ENCODE assay signal across 9 cellular contexts in genomic region chr12:14892726-14893442, GRCh38. TPM values are rescaled to one million over a fixed set of nuclear protein-coding genes. Genes with fewer than 3 reads are reported as not detected.
DNase-seq lines count a peak whose midpoint lies in the region; ATAC-seq and TF ChIP-seq lines count a peak whose summit lies in the region.
"Had no signal": no experiment of that assay in that cellular context is flagged by ENCODE, and none has a peak within 500 bp of the region (broad histone marks: within the 10 kb centered on the region; RNA-seq: fewer than 3 reads in every experiment).

No MANE protein-coding gene starts in this region.

- intact Hi-C loops in MCF 10A (cut with micrococcal nuclease) (no loop called here), mammary epithelial cell (cut with micrococcal nuclease) (loop anchor here (1.0 to 5.0 kb wide), 2 partner anchors 46 to 82 kb away; no protein-coding TSS in a partner anchor)

- no peak overlapping the region for H3K27ac Mint-ChIP-seq in MCF 10A (ENCODE audit: low read depth, unreplicated experiment)
- H3K27ac Mint-ChIP-seq in endothelial cell (ENCODE audit: unreplicated experiment) = no peak overlapping the region

- dilution Hi-C loops in mammary epithelial cell (cut with HindIII; ENCODE audit: low sequenced_read_pairs) = no loop called here

- H3K36me3 ChIP-seq in mammary epithelial cell (ENCODE audit: insufficient read depth, low read length) = no peaks in the 10 kb centered on the region
- H3K36me3 ChIP-seq: SJCRH30 had no signal

- POLR2A ChIA-PET in MCF 10A (lab: Yijun Ruan, JAX) = interaction anchor here (1.9 kb wide), 1 partner anchor 8 kb away, joined by 9 read pairs; no protein-coding TSS in a partner anchor

- H2AFZ ChIP-seq in mammary epithelial cell (ENCODE audit: low read depth, low read length) = no peak overlapping the region

- H3K4me3 ChIP-seq in mammary epithelial cell (replicated peaks in 1 of 3; ENCODE audit: insufficient read depth in 1 of 3, low read depth in 2 of 3, low read length in 3 of 3) (no peak overlapping the region), epithelial cell of proximal tubule (ENCODE audit: low read depth, low read length) (no peak overlapping the region)
- H3K4me3 ChIP-seq: SJCRH30 had no signal

- peaks cover 9% of the 10 kb centered on the region for H3K27me3 Mint-ChIP-seq in MCF 10A (ENCODE audit: insufficient read depth, unreplicated experiment)
- H3K27me3 Mint-ChIP-seq in endothelial cell (ENCODE audit: unreplicated experiment) = no peaks in the 10 kb centered on the region

- H3K79me2 ChIP-seq in mammary epithelial cell (ENCODE audit: insufficient read depth, low read length) = no peaks in the 10 kb centered on the region

- H3K9ac ChIP-seq in mammary epithelial cell (ENCODE audit: insufficient read depth, low read length) = no peak overlapping the region

- H3K27ac ChIP-seq in mammary epithelial cell (ENCODE audit: insufficient read depth, low read depth, low read length) = no peak overlapping the region
- H3K27ac ChIP-seq: SJCRH30 had no signal

- H3K4me3 Mint-ChIP-seq in MCF 10A (ENCODE audit: unreplicated experiment) = no peak overlapping the region
- H3K4me3 Mint-ChIP-seq in endothelial cell (ENCODE audit: unreplicated experiment) = no peak overlapping the region

- ATAC-seq in GM19035 (IDR thresholded peaks at IDR 0.05; ENCODE audit: unreplicated experiment) = no peak
- no peak for ATAC-seq in GM19452 (IDR thresholded peaks at IDR 0.05; ENCODE audit: unreplicated experiment)

- CTCF ChIA-PET in MCF 10A (lab: Yijun Ruan, JAX) (interaction anchor here (0.6 kb wide), 1 partner anchor 107 kb away, joined by 4 read pairs; no protein-coding TSS in a partner anchor), mammary epithelial cell (lab: Charles Lee; ENCODE audit: low non-redundant PET) (interaction anchor here (0.5 to 0.7 kb wide), 3 partner anchors 82 to 713 kb away, joined by 4 to 25 read pairs (median 7); no protein-coding TSS in a partner anchor)

- in situ Hi-C loops in mammary epithelial cell (cut with MboI; ENCODE audit: low sequenced_read_pairs in 2 of 2) = no loop called here

- H3K4me1 Mint-ChIP-seq in MCF 10A (ENCODE audit: insufficient read depth, unreplicated experiment) = peaks cover 8% of the 10 kb centered on the region
- peaks cover 7% of the 10 kb centered on the region for H3K4me1 Mint-ChIP-seq in endothelial cell (ENCODE audit: unreplicated experiment)

- H3K9me3 Mint-ChIP-seq in MCF 10A (ENCODE audit: unreplicated experiment) (no peaks in the 10 kb centered on the region), endothelial cell (ENCODE audit: unreplicated experiment) (no peaks in the 10 kb centered on the region)

- DNase-seq in MCF 10A (ENCODE audit: unreplicated experiment) = peak; percentile 16
- no peak for DNase-seq in mammary epithelial cell
- no peak for DNase-seq in epithelial cell of proximal tubule (ENCODE audit: low read depth)
- peak; percentile 66 for DNase-seq in midbrain (lab: John Stamatoyannopoulos, UW)
- no peak for DNase-seq in endothelial cell (ENCODE audit: low spot score)
- no peak for DNase-seq in SKM-1 treated with dmso at 0.1 percent for 144 hours (lab: John Stamatoyannopoulos, UW; ENCODE audit: unreplicated experiment)
- DNase-seq: SJCRH30 had no signal

- H3K4me2 ChIP-seq in mammary epithelial cell (ENCODE audit: insufficient read depth, low read depth, low read length) = no peak overlapping the region

- H3K4me1 ChIP-seq in mammary epithelial cell (ENCODE audit: insufficient read depth, low read length) = no peaks in the 10 kb centered on the region

- H3K9me3 ChIP-seq in mammary epithelial cell (replicated peaks; ENCODE audit: insufficient read depth, low read length) = no peaks in the 10 kb centered on the region

- 87% methylated on average over 6 of the region's 6 CpGs for WGBS in mammary epithelial cell (ENCODE audit: low coverage, missing lambda C conversion rate)

- TF ChIP-seq CTCF in MCF 10A (IDR thresholded peaks at IDR 0.05; ENCODE audit: unreplicated experiment) = no peak
- peak in 1 of 2 donors; percentile 33 for TF ChIP-seq CTCF in mammary epithelial cell (conservative IDR thresholded peaks at IDR 0.05 in 1 of 2, IDR thresholded peaks at IDR 0.05 in 1 of 2; ENCODE audit: extremely low read depth in 1 of 2, insufficient read depth in 1 of 2, low read depth in 1 of 2, low read length in 2 of 2)
- peak; percentile 42 for TF ChIP-seq CTCF in epithelial cell of proximal tubule (conservative IDR thresholded peaks at IDR 0.05; ENCODE audit: low read depth, low read length)
- no peak for TF ChIP-seq CTCF in endothelial cell (IDR thresholded peaks at IDR 0.05; ENCODE audit: unreplicated experiment)

- H3K36me3 Mint-ChIP-seq in MCF 10A (ENCODE audit: insufficient read depth, unreplicated experiment) = no peaks in the 10 kb centered on the region
- no peaks in the 10 kb centered on the region for H3K36me3 Mint-ChIP-seq in endothelial cell (ENCODE audit: low read depth, unreplicated experiment)

- BruUV-seq in MCF 10A (replicated peaks; lab: Mats Ljungman, UMichigan) (no TSS peak), mammary epithelial cell (replicated peaks; lab: Mats Ljungman, UMichigan) (no TSS peak)

- no peaks in the 10 kb centered on the region for H3K27me3 ChIP-seq in mammary epithelial cell (ENCODE audit: insufficient read depth, low read length)
- H3K27me3 ChIP-seq: SJCRH30 had no signal

- no peaks in the 10 kb centered on the region for H4K20me1 ChIP-seq in mammary epithelial cell (ENCODE audit: insufficient read depth, low read length)

RNA-seq across cellular contexts. Expression of gene MGP, which starts 7.2 kb away (rescaled TPM):
- 1.3 and 4.8 TPM in 2 replicates for total RNA-seq in MCF 10A (2022)
- 10 to 100 TPM in 1 of 2 donors, under 1 TPM in 1; 0.66 to 55.5 TPM for total RNA-seq in mammary epithelial cell
- polyA plus RNA-seq in mammary epithelial cell = 1.4 TPM
- not detected for polyA minus RNA-seq in mammary epithelial cell
- total RNA-seq in epithelial cell of proximal tubule = 0.72 and 9.3 TPM in 2 replicates
- total RNA-seq in endothelial cell (ENCODE audit: unreplicated experiment) = 0.26 TPM

RNA-seq across cellular contexts. Expression of gene ERP27, which starts 45.5 kb away (rescaled TPM):
- not detected in 2 replicates for total RNA-seq in MCF 10A (2022)
- not detected for total RNA-seq in mammary epithelial cell
- 0.12 TPM for polyA plus RNA-seq in mammary epithelial cell
- not detected for polyA minus RNA-seq in mammary epithelial cell
- 0.58 and 1.4 TPM in 2 replicates for total RNA-seq in epithelial cell of proximal tubule
- total RNA-seq in endothelial cell (ENCODE audit: unreplicated experiment) = 0.46 TPM
- total RNA-seq: SJCRH30 had no signal

RNA-seq across cellular contexts. Expression of gene ART4, which starts 49.6 kb away (rescaled TPM):
- not detected in 2 replicates for total RNA-seq in MCF 10A (2022)
- not detected for total RNA-seq in mammary epithelial cell
- polyA plus RNA-seq in mammary epithelial cell = not detected
- not detected for polyA minus RNA-seq in mammary epithelial cell
- 0.14 TPM in 1 of 2 replicates, not detected in the other for total RNA-seq in epithelial cell of proximal tubule
- 3.5 TPM for total RNA-seq in endothelial cell (ENCODE audit: unreplicated experiment)
- total RNA-seq: SJCRH30 had no signal

Comparison
In these comparisons a context has a peak if more than half of its experiments do, and no peak if none do; other contexts are left out.
1. DNase-seq: peak in MCF 10A (single experiment) and midbrain (single experiment); none in mammary epithelial cell (single experiment), epithelial cell of proximal tubule (single experiment), endothelial cell (single experiment) and SKM-1 treated with dmso at 0.1 percent for 144 hours (single experiment).